Comparison of ENCODE assay signal across 9 cellular contexts in the genomic region with DNA sequence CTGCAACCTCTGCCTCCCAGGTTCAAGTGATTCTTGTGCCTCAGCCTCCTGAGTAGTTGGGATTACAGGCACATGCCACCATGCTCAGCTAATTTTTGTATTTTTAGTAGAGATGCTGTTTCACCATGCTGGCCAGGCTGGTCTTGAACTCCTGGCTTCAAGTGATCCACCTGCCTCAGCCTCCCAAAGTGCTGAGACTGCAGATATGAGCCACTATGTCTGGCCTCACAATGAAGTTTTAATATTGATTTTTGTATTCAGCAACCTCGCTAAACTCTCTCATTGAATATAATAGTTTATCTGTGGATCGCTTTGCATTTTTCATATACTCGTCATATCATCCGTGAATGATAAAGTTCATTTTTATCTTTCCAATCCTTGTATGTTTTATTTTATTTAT. TPM values are rescaled to one million over a fixed set of nuclear protein-coding genes. Genes with fewer than 3 reads are reported as not detected.
DNase-seq lines count a peak whose midpoint lies in the region; ATAC-seq and TF ChIP-seq lines count a peak whose summit lies in the region.
"Not testable (repeated sequence)": the region's sequence is repeated elsewhere in the genome, so short reads cannot be mapped to it uniquely, and the experiment has no call there.
"Had no signal": no experiment of that assay in that cellular context is flagged by ENCODE, and none has a peak within 500 bp of the region (broad histone marks: within the 10 kb centered on the region; RNA-seq: fewer than 3 reads in every experiment).

No MANE protein-coding gene starts in this region.

- peak overlapping the region; percentile 58 for H3K27ac ChIP-seq in C4-2B

- H3K4me1 Mint-ChIP-seq in activated CD8-positive, alpha-beta memory T cell treated with anti-CD3 and anti-CD28 coated beads, Interleukin-2, amount 10 ng/mL, durations not matched to agents 7 days and 5 days, result peaks cover 73% of the 10 kb centered on the region
- H3K4me1 Mint-ChIP-seq in immature natural killer cell, result peaks cover 77 to 100% of the 10 kb centered on the region in 2 donors
- not testable (repeated sequence) for H3K4me1 Mint-ChIP-seq in osteocyte (ENCODE audit: unreplicated experiment)

- H3K27ac Mint-ChIP-seq in activated CD8-positive, alpha-beta memory T cell treated with anti-CD3 and anti-CD28 coated beads, Interleukin-2, amount 10 ng/mL, durations not matched to agents 7 days and 5 days; osteocyte (ENCODE audit: unreplicated experiment): not testable (repeated sequence)
- H3K27ac Mint-ChIP-seq in immature natural killer cell, result peak overlapping the region in 5 of 6 donors; percentile 17 to 93 (median 45)

- not testable (repeated sequence) for TF ChIP-seq CTCF in C4-2B (conservative IDR thresholded peaks at IDR 0.05); osteocyte (IDR thresholded peaks at IDR 0.05)

- not testable (repeated sequence) for H3K9me3 Mint-ChIP-seq in activated CD8-positive, alpha-beta memory T cell treated with anti-CD3 and anti-CD28 coated beads, Interleukin-2, amount 10 ng/mL, durations not matched to agents 7 days and 5 days (ENCODE audit: low read depth)
- H3K9me3 Mint-ChIP-seq in immature natural killer cell, result peaks cover 2 to 41% (median 13%) of the 10 kb centered on the region in 6 donors
- H3K9me3 Mint-ChIP-seq in osteocyte (ENCODE audit: unreplicated experiment), result peaks cover 22% of the 10 kb centered on the region

- CTCF ChIA-PET in activated CD8-positive, alpha-beta memory T cell treated with anti-CD3 and anti-CD28 coated beads, Interleukin-2, amount 10 ng/mL, durations not matched to agents 7 days and 5 days (lab: Charles Lee), result interaction anchor here (11.8 to 27.4 kb wide), 3 partner anchors 16 to 54 kb away, joined by 210 to 559 read pairs (median 230); no protein-coding TSS in a partner anchor

- H3K4me3 Mint-ChIP-seq in activated CD8-positive, alpha-beta memory T cell treated with anti-CD3 and anti-CD28 coated beads, Interleukin-2, amount 10 ng/mL, durations not matched to agents 7 days and 5 days; osteocyte (ENCODE audit: unreplicated experiment): not testable (repeated sequence)
- H3K4me3 Mint-ChIP-seq in immature natural killer cell, result peak overlapping the region in 1 of 5 donors; percentile 2

- H3K27me3 Mint-ChIP-seq in activated CD8-positive, alpha-beta memory T cell treated with anti-CD3 and anti-CD28 coated beads, Interleukin-2, amount 10 ng/mL, durations not matched to agents 7 days and 5 days, result not testable (repeated sequence)
- peaks cover 9 to 19% (median 18%) of the 10 kb centered on the region in 3 donors for H3K27me3 Mint-ChIP-seq in immature natural killer cell (ENCODE audit: low read depth in 3 of 3)
- H3K27me3 Mint-ChIP-seq in osteocyte (ENCODE audit: unreplicated experiment), result peaks cover 30% of the 10 kb centered on the region

- ATAC-seq in activated CD8-positive, alpha-beta memory T cell treated with anti-CD3 and anti-CD28 coated beads, Interleukin-2, amount 10 ng/mL, durations not matched to agents 7 days and 5 days, result not testable (repeated sequence)

- peak; percentile 29 for DNase-seq in activated CD8-positive, alpha-beta memory T cell treated with anti-CD3 and anti-CD28 coated beads, Interleukin-2, amount 10 ng/mL, durations not matched to agents 7 days and 5 days
- peak; percentile 6 for DNase-seq in activated effector memory CD4-positive, alpha-beta T cell treated with anti-CD3 and anti-CD28 coated beads, Interleukin-2, amount 50 U/mL, for 16 hours
- not testable (repeated sequence) for DNase-seq in immature natural killer cell
- DNase-seq in mesenteric fat pad (ENCODE audit: low spot score) (peak; percentile 37), osteocyte (ENCODE audit: extremely low spot score, unreplicated experiment) (peak; percentile 25)

- peaks cover 40% of the 10 kb centered on the region for H3K36me3 Mint-ChIP-seq in activated CD8-positive, alpha-beta memory T cell treated with anti-CD3 and anti-CD28 coated beads, Interleukin-2, amount 10 ng/mL, durations not matched to agents 7 days and 5 days
- H3K36me3 Mint-ChIP-seq in immature natural killer cell, result peaks cover 36 to 57% (median 49%) of the 10 kb centered on the region in 3 donors
- H3K36me3 Mint-ChIP-seq in osteocyte (ENCODE audit: unreplicated experiment), result not testable (repeated sequence)

RNA-seq across cellular contexts. Expression of a gene that starts 32.2 kb away (rescaled TPM):
- total RNA-seq in activated CD8-positive, alpha-beta memory T cell treated with anti-CD3 and anti-CD28 coated beads, Interleukin-2, amount 10 ng/mL, durations not matched to agents 7 days and 5 days, result 10 to 100 TPM in 1 of 2 experiments, 1 to 10 TPM in 1; 7.3 to 19.9 TPM
- 100 to 1,000 TPM; 218 to 784 (median 395) TPM for polyA plus RNA-seq in immature natural killer cell
- total RNA-seq in mesenteric fat pad (96.3 TPM), osteocyte (4.6 and 4.8 TPM in 2 replicates)

RNA-seq across cellular contexts. Expression of a gene that starts 53.8 kb away (rescaled TPM):
- total RNA-seq in activated CD8-positive, alpha-beta memory T cell treated with anti-CD3 and anti-CD28 coated beads, Interleukin-2, amount 10 ng/mL, durations not matched to agents 7 days and 5 days, result 10 to 100 TPM; 34.4 to 47.9 TPM
- polyA plus RNA-seq in immature natural killer cell, result 100 to 1,000 TPM in 1 of 3 donors, 10 to 100 TPM in 2; 43.2 to 124 (median 77.4) TPM
- total RNA-seq in mesenteric fat pad (0.10 TPM), osteocyte (not detected in 2 replicates)
- total RNA-seq: A673, GM23248 had no signal
- polyA plus RNA-seq: BJ had no signal

RNA-seq across cellular contexts. Expression of a gene that starts 59.9 kb away (rescaled TPM):
- 10 to 100 TPM; 19.7 to 20.2 TPM for total RNA-seq in activated CD8-positive, alpha-beta memory T cell treated with anti-CD3 and anti-CD28 coated beads, Interleukin-2, amount 10 ng/mL, durations not matched to agents 7 days and 5 days
- 10 to 100 TPM in 2 of 3 donors, 1 to 10 TPM in 1; 8.8 to 26.4 (median 13.9) TPM for polyA plus RNA-seq in immature natural killer cell
- total RNA-seq in mesenteric fat pad (5.0 TPM), osteocyte (17.2 and 18.8 TPM in 2 replicates)

Comparison
In these comparisons a context has a peak if more than half of its experiments do, and no peak if none do; other contexts are left out.
1. RNA of a gene that starts 53.8 kb away (total RNA-seq): 34.4 to 47.9 TPM in activated CD8-positive, alpha-beta memory T cell treated with anti-CD3 and anti-CD28 coated beads, Interleukin-2, amount 10 ng/mL, durations not matched to agents 7 days and 5 days; 0.10 TPM in mesenteric fat pad (single experiment) and not detected in osteocyte; every median in the first group is over 10 times any median in the second.